Comparison of ENCODE assay signal across 10 cellular contexts in genomic region chr7:46764100-46764941, GRCh38.
DNase-seq lines count a peak whose midpoint lies in the region; ATAC-seq and TF ChIP-seq lines count a peak whose summit lies in the region.
"Had no signal": no experiment of that assay in that cellular context is flagged by ENCODE, and none has a peak within 500 bp of the region (broad histone marks: within the 10 kb centered on the region; RNA-seq: fewer than 3 reads in every experiment).

No MANE protein-coding gene starts in this region.

- no peak overlapping the region for H3K27ac ChIP-seq in caudate nucleus (ENCODE audit: low read depth, low read length)

- no peak overlapping the region for H3K4me3 ChIP-seq in cardiac fibroblast (replicated peaks in 1 of 2; ENCODE audit: low read depth in 2 of 2, low read length in 2 of 2)

- ATAC-seq in HG03460 (IDR thresholded peaks at IDR 0.05; ENCODE audit: unreplicated experiment) = no peak
- no peak for ATAC-seq in HG02588 (IDR thresholded peaks at IDR 0.05; ENCODE audit: unreplicated experiment)

- TF ChIP-seq CTCF in cardiac fibroblast (IDR thresholded peaks at IDR 0.05; ENCODE audit: low read depth, low read length) = no peak

- DNase-seq in COLO829 (ENCODE audit: low spot score) = peak; percentile 94
- DNase-seq in HT-29 (ENCODE audit: low spot score) = peak; percentile 99
- DNase-seq in cardiac fibroblast (ENCODE audit: low read depth in 2 of 2) = peak; percentile 95 to 97
- peak; percentile 100 for DNase-seq in myocyte (ENCODE audit: low read depth)
- DNase-seq in NCI-H526 treated with DMSO at 0.1 percent for 48 hours (lab: John Stamatoyannopoulos, UW) = no peak
- DNase-seq in caudate nucleus (lab: John Stamatoyannopoulos, UW) = no peak
- DNase-seq: activated CD4-positive, alpha-beta memory T cell treated with anti-CD3 and anti-CD28 coated beads, Interleukin-2, amount 10 ng/mL, durations not matched to agents 7 days and 5 days; Karpas-422 had no signal

Comparison
In these comparisons a context has a peak if more than half of its experiments do, and no peak if none do; other contexts are left out.
1. DNase-seq: peak in COLO829 (single experiment), HT-29 (single experiment), cardiac fibroblast (2 of 2) and myocyte (single experiment); none in NCI-H526 treated with DMSO at 0.1 percent for 48 hours (single experiment) and caudate nucleus (0 of 61).